Comparison of ENCODE assay signal across 15 cellular contexts in genomic region chr20:49835031-49835430, GRCh38.
"Had no signal": no experiment of that assay in that cellular context is flagged by ENCODE, and none has a peak within 500 bp of the region (broad histone marks: within the 10 kb centered on the region; RNA-seq: fewer than 3 reads in every experiment).

No MANE protein-coding gene starts in this region.

- H3K27me3 ChIP-seq: esophagus squamous epithelium, gastrocnemius medialis, heart right ventricle, left lung, SJSA1, transverse colon had no signal

- H3K9me3 Mint-ChIP-seq: activated CD4-positive, alpha-beta T cell treated with anti-CD3 and anti-CD28 coated beads, Interleukin-2, amount 10 ng/mL, durations not matched to agents 24 days and 14 days; activated naive CD4-positive, alpha-beta T cell treated with anti-CD3 and anti-CD28 coated beads for 36 hours; activated T-helper 17 cell treated with anti-CD3 and anti-CD28 coated beads, Interleukin-2, amount 50 U/mL, for 72 hours; endodermal cell had no signal

- H3K4me3 ChIP-seq: esophagus squamous epithelium, gastrocnemius medialis, heart right ventricle, left lung, SJSA1, transverse colon had no signal

- H3K9me3 ChIP-seq: esophagus squamous epithelium, gastrocnemius medialis, heart right ventricle, left lung, SJSA1, transverse colon had no signal

- H3K27ac Mint-ChIP-seq: activated naive CD4-positive, alpha-beta T cell treated with anti-CD3 and anti-CD28 coated beads for 36 hours; endodermal cell; WTC11 had no signal

- ATAC-seq: activated T-helper 17 cell treated with anti-CD3 and anti-CD28 coated beads, Interleukin-2, amount 50 U/mL, for 72 hours; gastrocnemius medialis; heart right ventricle; left lung; right cardiac atrium; WTC11 had no signal

- H3K27ac ChIP-seq: gastrocnemius medialis, heart right ventricle, left lung, SJSA1, transverse colon had no signal

- H3K4me3 Mint-ChIP-seq: activated CD4-positive, alpha-beta T cell treated with anti-CD3 and anti-CD28 coated beads, Interleukin-2, amount 10 ng/mL, durations not matched to agents 24 days and 14 days; activated naive CD4-positive, alpha-beta T cell treated with anti-CD3 and anti-CD28 coated beads for 36 hours; activated T-helper 17 cell treated with anti-CD3 and anti-CD28 coated beads, Interleukin-2, amount 50 U/mL, for 72 hours; endodermal cell; WTC11 had no signal

- DNase-seq: activated CD4-positive, alpha-beta T cell treated with anti-CD3 and anti-CD28 coated beads, Interleukin-2, amount 10 ng/mL, durations not matched to agents 24 days and 14 days; activated naive CD4-positive, alpha-beta T cell treated with anti-CD3 and anti-CD28 coated beads for 36 hours; cerebellar nuclear complex; dermis blood vessel endothelial cell; endodermal cell; esophagus squamous epithelium; gastrocnemius medialis; heart right ventricle; left lung; right cardiac atrium; small intestine; transverse colon had no signal

- H3K4me1 ChIP-seq: gastrocnemius medialis, SJSA1 had no signal

- H3K27me3 Mint-ChIP-seq: activated CD4-positive, alpha-beta T cell treated with anti-CD3 and anti-CD28 coated beads, Interleukin-2, amount 10 ng/mL, durations not matched to agents 24 days and 14 days; activated T-helper 17 cell treated with anti-CD3 and anti-CD28 coated beads, Interleukin-2, amount 50 U/mL, for 72 hours had no signal
